ENCODE assay signal across 8 cellular contexts in genomic region chr2:99335911-99336779, GRCh38.
DNase-seq lines count a peak whose midpoint lies in the region; ATAC-seq and TF ChIP-seq lines count a peak whose summit lies in the region.

Gene TXNDC9, minus strand, starts transcription at chr2:99336333. Its CDS starts 3,123 bp downstream, at chr2:99333210.

- no peak within 1 kb of the TSS for H3K27ac Mint-ChIP-seq in effector memory CD8-positive, alpha-beta T cell

- no peaks in the 10 kb centered on the region for H3K9me3 Mint-ChIP-seq in effector memory CD8-positive, alpha-beta T cell

- DNase-seq in COLO668 (lab: John Stamatoyannopoulos, UW; ENCODE audit: unreplicated experiment) (peak; percentile 99), GM20000 (ENCODE audit: low spot score) (peak; percentile 96), HS-5 (ENCODE audit: low read depth) (peak; percentile 100), NK-92 (lab: John Stamatoyannopoulos, UW; ENCODE audit: unreplicated experiment) (peak; percentile 89), medulla oblongata (ENCODE audit: extremely low spot score) (peak; percentile 99)
- DNase-seq in activated CD8-positive, alpha-beta memory T cell treated with anti-CD3 and anti-CD28 coated beads for 1 hour (ENCODE audit: extremely low read depth in 1 of 2, low read depth in 1 of 2): peak; percentile 92 to 93
- peak; percentile 97 to 98 (median 97) for DNase-seq in effector memory CD8-positive, alpha-beta T cell
- peak; percentile 95 for DNase-seq in stimulated activated CD8-positive, alpha-beta memory T cell treated with anti-CD3 and anti-CD28 coated beads, Interleukin-12 subunit alpha, Interleukin-12 subunit beta, amount 100 ng/mL, for 1 hour (ENCODE audit: low read depth)

- peaks cover 8 to 20% of the 10 kb centered on the region in 2 donors for H3K4me1 Mint-ChIP-seq in effector memory CD8-positive, alpha-beta T cell (ENCODE audit: low read depth in 2 of 2)

- H3K27me3 Mint-ChIP-seq in effector memory CD8-positive, alpha-beta T cell: no peaks in the 10 kb centered on the region

- TF ChIP-seq CTCF in GM20000 (IDR thresholded peaks at IDR 0.05; ENCODE audit: extremely low read depth, missing control alignments): no peak

- H3K36me3 Mint-ChIP-seq in effector memory CD8-positive, alpha-beta T cell (ENCODE audit: insufficient read depth): peaks cover 26% of the 10 kb centered on the region

- peak; percentile 79 for ATAC-seq in effector memory CD8-positive, alpha-beta T cell (replicated peaks)

- H3K4me3 Mint-ChIP-seq in effector memory CD8-positive, alpha-beta T cell: no peak within 1 kb of the TSS

Comparison
In these comparisons a context has a peak if more than half of its experiments do, and no peak if none do; other contexts are left out.
1. Peak in every context shown above with its lines: DNase-seq and ATAC-seq.